Comparison of ENCODE assay signal across 8 cellular contexts in the genomic region with DNA sequence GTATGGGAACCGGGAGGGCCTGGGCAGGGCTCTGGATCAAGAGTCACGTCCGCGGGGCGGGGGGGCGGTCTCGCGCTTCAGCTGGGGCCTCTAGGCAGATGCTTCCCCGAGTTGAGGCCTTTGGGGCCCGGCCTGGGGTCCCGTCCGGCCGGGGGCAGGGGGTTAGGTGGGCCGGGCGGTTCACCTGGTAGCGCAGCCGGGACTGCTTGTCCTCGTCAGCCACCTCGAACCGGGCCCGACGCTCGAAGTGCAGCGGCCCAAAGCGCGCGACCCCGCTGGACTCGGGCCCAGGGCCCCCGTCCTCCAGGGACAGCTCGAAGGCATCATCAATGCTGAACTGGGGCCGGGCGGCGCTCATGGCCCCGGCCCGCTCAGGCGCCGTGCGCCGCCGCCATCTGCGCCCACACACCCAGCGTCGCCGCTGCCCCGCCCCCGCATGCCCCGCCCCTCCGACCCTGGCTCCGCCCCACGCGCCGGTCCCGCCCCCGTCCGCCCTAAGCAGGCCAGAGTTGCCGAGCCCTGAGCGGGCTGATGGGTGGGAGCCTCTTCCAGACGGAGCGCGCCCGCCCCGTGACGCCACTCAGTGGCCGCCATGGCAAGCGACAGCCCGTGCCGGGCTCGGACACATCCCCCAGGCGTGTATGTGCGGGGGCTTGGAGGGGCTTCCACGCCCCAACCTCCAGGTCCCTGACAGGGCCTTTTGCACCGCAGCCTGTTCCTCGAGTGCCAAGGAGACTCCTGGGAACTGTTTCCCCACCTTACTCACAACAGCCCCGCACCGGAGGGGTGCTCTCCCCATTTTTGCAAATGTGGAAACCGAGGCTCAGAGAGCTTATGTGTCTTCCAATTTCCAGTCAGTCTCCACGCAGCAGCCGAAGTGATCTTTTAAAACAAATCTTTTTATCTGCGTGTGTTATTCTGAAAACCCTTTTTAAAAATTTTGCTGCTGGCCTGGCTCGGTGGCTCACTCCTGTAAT. TPM values are rescaled to one million over a fixed set of nuclear protein-coding genes. Genes with fewer than 3 reads are reported as not detected.
DNase-seq lines count a peak whose midpoint lies in the region; ATAC-seq, FAIRE-seq and TF ChIP-seq lines count a peak whose summit lies in the region.

TSS of gene TMEM134 (minus strand) at position 417 of the 977 bp plus-strand sequence. CDS start at position 358, 59 bp downstream.

- H3K79me2 ChIP-seq in OCI-LY3 (ENCODE audit: low read length) (peaks cover 15% of the 10 kb centered on the region), endothelial cell of umbilical vein (ENCODE audit: control insufficient read depth, insufficient read depth, low read length) (no peaks in the 10 kb centered on the region)

- TF ChIP-seq POLR2A in endothelial cell of umbilical vein (IDR thresholded peaks at IDR 0.05; ENCODE audit: low read depth, low read length) = peak; percentile 90

- H3K27ac ChIP-seq in OCI-LY3 (ENCODE audit: low read length) = peak within 1 kb of the TSS; percentile 53
- peak within 1 kb of the TSS; percentile 37 for H3K27ac ChIP-seq in endothelial cell of umbilical vein (ENCODE audit: insufficient read depth, low read depth, low read length)

- H3K4me2 ChIP-seq in OCI-LY3 (ENCODE audit: low read length) (peak within 1 kb of the TSS; percentile 92), endothelial cell of umbilical vein (ENCODE audit: insufficient read depth, low read length) (peak within 1 kb of the TSS; percentile 60)

- intact Hi-C loops in endothelial cell of umbilical vein (cut with micrococcal nuclease) = loop anchor here (1.0 to 5.0 kb wide), 6 partner anchors 14 to 116 kb away; partner anchors contain the start of genes AIP, CDK2AP2, POLD4 and RPS6KB2

- H3K9me1 ChIP-seq in endothelial cell of umbilical vein (replicated peaks; ENCODE audit: control insufficient read depth, extremely low read depth, insufficient read depth, low read length) = no peaks in the 10 kb centered on the region

- H3K9me3 ChIP-seq in OCI-LY3 (ENCODE audit: insufficient read depth, low read length) = no peaks in the 10 kb centered on the region
- no peaks in the 10 kb centered on the region for H3K9me3 ChIP-seq in endothelial cell of umbilical vein (replicated peaks; ENCODE audit: control insufficient read depth, insufficient read depth, low read length)

- CTCF ChIA-PET in endothelial cell of umbilical vein (lab: Charles Lee) = interaction anchor here (0.8 to 2.6 kb wide), 8 partner anchors 9 to 123 kb away, joined by 3 to 26 read pairs (median 4); partner anchors contain the start of genes AIP, GPR152 and PPP1CA

- dilution Hi-C loops in endothelial cell of umbilical vein (cut with MboI; ENCODE audit: extremely low pct_ligation_motif_present, low sequenced_read_pairs) = no loop called here

- peak; percentile 65 for TF ChIP-seq CTCF in OCI-LY3 (IDR thresholded peaks at IDR 0.05; ENCODE audit: low read depth, low read length)
- peak; percentile 27 to 65 for TF ChIP-seq CTCF in endothelial cell of umbilical vein (IDR thresholded peaks at IDR 0.05; ENCODE audit: extremely low read depth in 1 of 2, insufficient read depth in 1 of 2, low read depth in 1 of 2, low read length in 2 of 2)

- peak; percentile 88 for FAIRE-seq in endothelial cell of umbilical vein (lab: Jason Lieb, UNC)

- H3K4me1 ChIP-seq in OCI-LY3 (ENCODE audit: low read length) (peaks cover 49% of the 10 kb centered on the region), endothelial cell of umbilical vein (ENCODE audit: control insufficient read depth, extremely low read depth, insufficient read depth, low read length) (peaks cover 14% of the 10 kb centered on the region)

- H4K20me1 ChIP-seq in OCI-LY3 (ENCODE audit: insufficient read depth, low read length) (no peaks in the 10 kb centered on the region), endothelial cell of umbilical vein (replicated peaks; ENCODE audit: control insufficient read depth, extremely low read depth, insufficient read depth, low read length) (no peaks in the 10 kb centered on the region)

- peak within 1 kb of the TSS; percentile 85 for H2AFZ ChIP-seq in OCI-LY3 (ENCODE audit: low read depth, low read length)
- peak within 1 kb of the TSS; percentile 72 for H2AFZ ChIP-seq in endothelial cell of umbilical vein (ENCODE audit: low read depth, low read length)

- no peaks in the 10 kb centered on the region for H3K36me3 ChIP-seq in OCI-LY3 (replicated peaks; ENCODE audit: low read depth, low read length)
- H3K36me3 ChIP-seq in endothelial cell of umbilical vein (ENCODE audit: control insufficient read depth in 2 of 2, extremely low read depth in 1 of 2, insufficient read depth in 2 of 2, low read length in 2 of 2) = no peaks in the 10 kb centered on the region

- POLR2A ChIA-PET in endothelial cell of umbilical vein (lab: Charles Lee) = interaction anchor here (0.6 kb wide), 1 partner anchor 111 kb away, joined by 7 read pairs; no protein-coding TSS in a partner anchor

- TSS peak; percentile 24 for BruUV-seq in endothelial cell of umbilical vein (replicated peaks; lab: Mats Ljungman, UMichigan)

- DNase-seq in COLO829 (ENCODE audit: low spot score) (peak; percentile 92), HUDEP-2 (lab: John Stamatoyannopoulos, UW; ENCODE audit: unreplicated experiment in 76 of 76) (peak in 73 of 76 experiments; percentile 35 to 93 (median 83)), activated T-cell treated with anti-CD3 and anti-CD28 coated beads for 1 hour (ENCODE audit: low read depth) (peak; percentile 88), endothelial cell of umbilical vein (ENCODE audit: low read depth, low spot score) (peak; percentile 88), middle frontal gyrus (ENCODE audit: extremely low spot score, low spot score) (peak; percentile 90)
- peak; percentile 90 to 92 for DNase-seq in stimulated activated CD8-positive, alpha-beta memory T cell treated with anti-CD3 and anti-CD28 coated beads, Interleukin-2, amount 100 ng/mL, for 1 hour (ENCODE audit: low read depth in 2 of 2)

- peak; percentile 36 for ATAC-seq in GM19468 (IDR thresholded peaks at IDR 0.05; ENCODE audit: extremely low read depth, unreplicated experiment)

- H3K9ac ChIP-seq in OCI-LY3 (ENCODE audit: low read length) = peak within 1 kb of the TSS; percentile 87
- peak within 1 kb of the TSS; percentile 54 for H3K9ac ChIP-seq in endothelial cell of umbilical vein (replicated peaks; ENCODE audit: extremely low read depth, insufficient read depth, low read length)

- H3K4me3 ChIP-seq in OCI-LY3 (ENCODE audit: low read length) (peak within 1 kb of the TSS; percentile 93), endothelial cell of umbilical vein (replicated peaks in 1 of 3; ENCODE audit: insufficient read depth in 1 of 3, low read depth in 1 of 3, low read length in 3 of 3) (peak within 1 kb of the TSS; percentile 64 to 79 (median 73))

- H3K27me3 ChIP-seq in OCI-LY3 (ENCODE audit: low read depth, low read length) (no peaks in the 10 kb centered on the region), endothelial cell of umbilical vein (ENCODE audit: control insufficient read depth in 2 of 2, insufficient read depth in 2 of 2, low read length in 2 of 2) (no peaks in the 10 kb centered on the region)

TF ChIP-seq in endothelial cell of umbilical vein, 7 proteins besides CTCF, POLR2A, EP300 and RAD21:
- TF ChIP-seq POLR2AphosphoS5 (IDR thresholded peaks at IDR 0.05; ENCODE audit: insufficient read depth, low read depth, low read length) (peak; percentile 93), FOS (IDR thresholded peaks at IDR 0.05; ENCODE audit: borderline replicate concordance, insufficient read depth, low read length) (no peak)
TF ChIP-seq in endothelial cell of umbilical vein: peak in this region for 1.

RNA-seq across cellular contexts. Expression of gene TMEM134, which starts in this region (rescaled TPM):
- 33.4 and 41.6 TPM in 2 replicates for total RNA-seq in endothelial cell of umbilical vein
- 207 and 213 TPM in 2 replicates for polyA plus RNA-seq in endothelial cell of umbilical vein
- 64.6 and 78.8 TPM in 2 replicates for polyA plus RNA-seq in endothelial cell of umbilical vein (2011; cell fraction: cytosol; rRNA removed)
- polyA plus RNA-seq in endothelial cell of umbilical vein (2011; cell fraction: nucleus; rRNA removed) = 39.9 and 47.6 TPM in 2 replicates
- polyA plus RNA-seq in endothelial cell of umbilical vein (2012) = 20.8 and 34.4 TPM in 2 replicates
- 8.6 and 14.8 TPM in 2 replicates for polyA minus RNA-seq in endothelial cell of umbilical vein
- polyA minus RNA-seq in endothelial cell of umbilical vein (2011; cell fraction: cytosol; rRNA and poly(A)+ RNA removed) = 9.0 TPM
- polyA minus RNA-seq in endothelial cell of umbilical vein (2011; cell fraction: nucleus; rRNA and poly(A)+ RNA removed) = 9.4 and 9.9 TPM in 2 replicates

Comparison
In these comparisons a context has a peak if more than half of its experiments do, and no peak if none do; other contexts are left out.
1. Peak in every context shown above with its lines: DNase-seq, ATAC-seq, H3K4me3 ChIP-seq and H3K27ac ChIP-seq.